ENCODE assay signal across 8 cellular contexts in the genomic region with DNA sequence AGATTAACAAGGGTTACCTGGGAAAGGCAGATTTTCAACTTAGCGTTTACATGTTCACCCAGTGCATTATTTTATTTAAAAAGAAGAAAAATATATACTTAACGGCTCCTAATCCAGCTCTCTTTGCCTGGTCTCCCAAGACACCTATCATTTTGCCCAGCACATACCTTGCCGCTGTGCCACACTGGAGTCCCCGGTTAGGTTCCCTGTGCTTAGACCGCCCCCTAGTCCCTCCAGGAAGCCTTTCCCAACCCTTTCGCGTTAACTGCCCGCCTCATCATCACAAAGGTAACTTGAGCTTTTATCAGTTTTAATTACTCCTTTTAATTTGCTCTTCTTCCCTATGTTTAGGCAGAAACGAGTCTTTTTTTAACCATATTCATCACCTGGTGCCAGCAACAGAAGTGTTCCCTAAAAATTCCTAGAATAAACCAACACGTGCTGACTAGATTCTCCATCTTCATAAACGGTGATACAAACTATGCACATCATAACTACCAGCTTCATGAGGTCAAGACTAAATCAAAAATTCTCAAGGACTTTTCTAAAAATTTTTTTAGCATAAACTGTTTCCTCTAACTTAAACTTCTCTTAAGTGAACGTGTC. TPM values are rescaled to one million over a fixed set of nuclear protein-coding genes. Genes with fewer than 3 reads are reported as not detected.
DNase-seq lines count a peak whose midpoint lies in the region; ATAC-seq, FAIRE-seq and TF ChIP-seq lines count a peak whose summit lies in the region.

No MANE protein-coding gene starts in this region.

- H3K4me1 ChIP-seq in HUES6 (ENCODE audit: control insufficient read depth, insufficient read depth, low read length), result peaks cover 4% of the 10 kb centered on the region; the same call in 1 of the 2 replicates
- H3K4me1 ChIP-seq in pancreas, result peaks cover 0 to 18% (median 13%) of the 10 kb centered on the region in 3 donors

- no peaks in the 10 kb centered on the region for H3K36me3 Mint-ChIP-seq in glutamatergic neuron (ENCODE audit: unreplicated experiment)

- peak overlapping the region; percentile 94 for H3K27ac Mint-ChIP-seq in glutamatergic neuron (ENCODE audit: unreplicated experiment)

- peaks cover 4% of the 10 kb centered on the region for H3K4me1 Mint-ChIP-seq in glutamatergic neuron (ENCODE audit: low read depth, unreplicated experiment)

- H3K27ac ChIP-seq in HUES6 (ENCODE audit: low read depth, low read length) (no peak overlapping the region), pancreas (peak overlapping the region; percentile 71 to 95 (median 84))

- H3K9ac ChIP-seq in HUES6 (ENCODE audit: low read length), result peak overlapping the region; percentile 62

- H3K36me3 ChIP-seq in HUES6 (ENCODE audit: control insufficient read depth, insufficient read depth, low read length), result peaks cover 39% of the 10 kb centered on the region
- peaks cover 2 to 18% (median 10%) of the 10 kb centered on the region in 3 donors for H3K36me3 ChIP-seq in pancreas

- H3K4me3 ChIP-seq in HUES6 (ENCODE audit: low read depth, low read length), result peak overlapping the region; percentile 70
- H3K4me3 ChIP-seq in WI38 (ENCODE audit: low read depth, low read length), result peak overlapping the region; percentile 63
- peak overlapping the region; percentile 51 to 63 (median 56) for H3K4me3 ChIP-seq in pancreas

- H3K27me3 Mint-ChIP-seq in glutamatergic neuron (ENCODE audit: unreplicated experiment), result peaks cover 1% of the 10 kb centered on the region

- TF ChIP-seq CTCF in WI38 (IDR thresholded peaks at IDR 0.05; ENCODE audit: low read depth, low read length), result no peak
- TF ChIP-seq CTCF in glutamatergic neuron (IDR thresholded peaks at IDR 0.05; ENCODE audit: partially characterized antibody, unreplicated experiment), result no peak
- TF ChIP-seq CTCF in pancreas (IDR thresholded peaks at IDR 0.05), result no peak

- peak; percentile 62 to 84 (median 78) for ATAC-seq in pancreas
- ATAC-seq in GM19035 (IDR thresholded peaks at IDR 0.05; ENCODE audit: unreplicated experiment), result no peak
- no peak for ATAC-seq in HG02678 (IDR thresholded peaks at IDR 0.05; ENCODE audit: unreplicated experiment)

- H3K4me3 Mint-ChIP-seq in glutamatergic neuron (ENCODE audit: unreplicated experiment), result peak overlapping the region; percentile 82

- H3K27me3 ChIP-seq in HUES6 (ENCODE audit: control insufficient read depth, insufficient read depth, low read length), result no peaks in the 10 kb centered on the region
- H3K27me3 ChIP-seq in pancreas, result no peaks in the 10 kb centered on the region

- no peak for FAIRE-seq in pancreas (lab: Jason Lieb, UNC)

- no peaks in the 10 kb centered on the region for H3K9me3 ChIP-seq in HUES6 (ENCODE audit: control insufficient read depth, insufficient read depth, low read depth, low read length)
- no peaks in the 10 kb centered on the region for H3K9me3 ChIP-seq in pancreas

- DNase-seq in COR-L47 (lab: John Stamatoyannopoulos, UW), result peak; percentile 50
- DNase-seq in glutamatergic neuron, result peak; percentile 25
- DNase-seq in pancreas, result peak in 5 of 6 donors; percentile 33 to 65 (median 38)
- DNase-seq in activated CD4-positive, alpha-beta T cell treated with anti-CD3 and anti-CD28 coated beads, Interleukin-2, amount 50 U/mL, for 4 hours, result no peak

- peaks cover 3% of the 10 kb centered on the region for H3K9me3 Mint-ChIP-seq in glutamatergic neuron (ENCODE audit: unreplicated experiment)

- WGBS in pancreas, 2 donors, result 22 to 26% methylated on average over 12 of the region's 12 CpGs

- intact Hi-C loops in pancreas (cut with DNase I), result no loop called here

RNA-seq across cellular contexts. Expression of gene DNAJA1, which starts 19.7 kb away (rescaled TPM):
- total RNA-seq in glutamatergic neuron (ENCODE audit: unreplicated experiment) (249 TPM), pancreas (10 to 100 TPM; 25.1 to 65.5 (median 34.4) TPM)
- polyA plus RNA-seq in pancreas, result 10 to 100 TPM; 21.2 to 48.2 TPM

RNA-seq across cellular contexts. Expression of gene SMU1, which starts 31.7 kb away (rescaled TPM):
- 19.6 TPM for total RNA-seq in glutamatergic neuron (ENCODE audit: unreplicated experiment)
- total RNA-seq in pancreas, result 10 to 100 TPM in 1 of 6 donors, 1 to 10 TPM in 5; 4.5 to 10.3 (median 7.0) TPM
- 1 to 10 TPM; 3.5 to 6.5 TPM for polyA plus RNA-seq in pancreas

RNA-seq across cellular contexts. Expression of gene APTX, which starts 43.4 kb away (rescaled TPM):
- total RNA-seq in glutamatergic neuron (ENCODE audit: unreplicated experiment) (41.9 TPM), pancreas (10 to 100 TPM in 5 of 6 donors, 1 to 10 TPM in 1; 8.2 to 13.1 (median 11.8) TPM)
- 10 to 100 TPM; 20.9 to 23.9 TPM for polyA plus RNA-seq in pancreas

Comparison
In these comparisons a context has a peak if more than half of its experiments do, and no peak if none do; other contexts are left out.
1. DNase-seq: peak in COR-L47 (single experiment), glutamatergic neuron (single experiment) and pancreas (5 of 6); none in activated CD4-positive, alpha-beta T cell treated with anti-CD3 and anti-CD28 coated beads, Interleukin-2, amount 50 U/mL, for 4 hours (0 of 2).
2. ATAC-seq: peak in pancreas (4 of 4); none in GM19035 (single experiment) and HG02678 (single experiment).
3. Peak in every context shown above with its lines, with median percentiles within 50 percentile points of each other: H3K4me3 ChIP-seq.